In genomic region chr18:57797209-57797651, GRCh38 we compare ENCODE assay signal across 13 cellular contexts. TPM values are rescaled to one million over a fixed set of nuclear protein-coding genes. Genes with fewer than 3 reads are reported as not detected.
DNase-seq lines count a peak whose midpoint lies in the region; ATAC-seq and TF ChIP-seq lines count a peak whose summit lies in the region.
"Had no signal": no experiment of that assay in that cellular context is flagged by ENCODE, and none has a peak within 500 bp of the region (broad histone marks: within the 10 kb centered on the region; RNA-seq: fewer than 3 reads in every experiment).

No MANE protein-coding gene starts in this region.

- no peak overlapping the region for H3K4me3 ChIP-seq in fibroblast of lung (replicated peaks in 1 of 4; ENCODE audit: control extremely low read depth in 1 of 4, insufficient read depth in 1 of 4, low read depth in 3 of 4, low read length in 4 of 4)
- H3K4me3 ChIP-seq in transverse colon = peak overlapping the region in 1 of 4 donors; percentile 12

- H3K36me3 Mint-ChIP-seq in activated CD8-positive, alpha-beta T cell treated with anti-CD3 and anti-CD28 coated beads for 36 hours (ENCODE audit: low read depth) = no peaks in the 10 kb centered on the region
- H3K36me3 Mint-ChIP-seq in activated CD8-positive, alpha-beta T cell treated with anti-CD3 and anti-CD28 coated beads, Interleukin-2, amount 10 ng/mL, durations not matched to agents 7 days and 5 days (ENCODE audit: low read depth) = no peaks in the 10 kb centered on the region

- no peak overlapping the region for H3K27ac Mint-ChIP-seq in activated CD8-positive, alpha-beta T cell treated with anti-CD3 and anti-CD28 coated beads for 36 hours
- no peak overlapping the region for H3K27ac Mint-ChIP-seq in activated CD8-positive, alpha-beta T cell treated with anti-CD3 and anti-CD28 coated beads, Interleukin-2, amount 10 ng/mL, durations not matched to agents 7 days and 5 days
- H3K27ac Mint-ChIP-seq: activated naive CD4-positive, alpha-beta T cell treated with anti-CD3 and anti-CD28 coated beads for 36 hours had no signal

- H3K27me3 ChIP-seq in fibroblast of lung (ENCODE audit: control insufficient read depth, insufficient read depth, low read length) (no peaks in the 10 kb centered on the region), transverse colon (peaks cover 22% of the 10 kb centered on the region)

- H3K79me2 ChIP-seq in fibroblast of lung (ENCODE audit: control insufficient read depth, insufficient read depth, low read length) = peaks cover 100% of the 10 kb centered on the region

- peak; percentile 17 for DNase-seq in activated CD8-positive, alpha-beta T cell treated with anti-CD3 and anti-CD28 coated beads for 36 hours
- no peak for DNase-seq in activated CD8-positive, alpha-beta T cell treated with anti-CD3 and anti-CD28 coated beads, Interleukin-2, amount 10 ng/mL, durations not matched to agents 7 days and 5 days
- DNase-seq in NCI-H2196 treated with DMSO at 0.1 percent for 48 hours (lab: John Stamatoyannopoulos, UW; ENCODE audit: unreplicated experiment) (peak; percentile 82), fibroblast of lung (ENCODE audit: low read depth in 2 of 2) (no peak), transverse colon (peak; percentile 84), UCSD-AML1 (lab: John Stamatoyannopoulos, UW; ENCODE audit: unreplicated experiment) (no peak)
- DNase-seq: activated CD4-positive, alpha-beta T cell treated with anti-CD3 and anti-CD28 coated beads for 1 hour; activated naive CD4-positive, alpha-beta T cell treated with anti-CD3 and anti-CD28 coated beads for 36 hours; foreskin fibroblast; GDM1 had no signal

- intact Hi-C loops in activated CD8-positive, alpha-beta T cell treated with anti-CD3 and anti-CD28 coated beads for 36 hours (cut with micrococcal nuclease) = no loop called here
- intact Hi-C loops in transverse colon (cut with DNase I; ENCODE audit: low total_unique reads) = no loop called here

- no peak for TF ChIP-seq EP300 in transverse colon (IDR thresholded peaks at IDR 0.05; ENCODE audit: low read depth)

- peaks cover 18% of the 10 kb centered on the region for H3K4me1 Mint-ChIP-seq in activated CD8-positive, alpha-beta T cell treated with anti-CD3 and anti-CD28 coated beads for 36 hours (ENCODE audit: low read depth)
- H3K4me1 Mint-ChIP-seq in activated CD8-positive, alpha-beta T cell treated with anti-CD3 and anti-CD28 coated beads, Interleukin-2, amount 10 ng/mL, durations not matched to agents 7 days and 5 days (ENCODE audit: low read depth) = peaks cover 16% of the 10 kb centered on the region

- no peaks in the 10 kb centered on the region for H3K9me3 ChIP-seq in fibroblast of lung (ENCODE audit: control insufficient read depth, insufficient read depth, low read depth, low read length)
- no peaks in the 10 kb centered on the region for H3K9me3 ChIP-seq in transverse colon

- CTCF ChIA-PET in activated CD8-positive, alpha-beta T cell treated with anti-CD3 and anti-CD28 coated beads for 36 hours (lab: Charles Lee) = interaction anchor here (1.3 kb wide), 1 partner anchor 324 kb away, joined by 3 read pairs; no protein-coding TSS in a partner anchor
- CTCF ChIA-PET in activated CD8-positive, alpha-beta T cell treated with anti-CD3 and anti-CD28 coated beads, Interleukin-2, amount 10 ng/mL, durations not matched to agents 7 days and 5 days (lab: Charles Lee) = no interaction called here

- H3K36me3 ChIP-seq in fibroblast of lung (ENCODE audit: control insufficient read depth, insufficient read depth, low read length) = peaks cover 6% of the 10 kb centered on the region
- no peaks in the 10 kb centered on the region for H3K36me3 ChIP-seq in transverse colon

- H3K4me1 ChIP-seq in fibroblast of lung (ENCODE audit: control insufficient read depth, extremely low read depth, insufficient read depth, low read length) (peaks cover 20% of the 10 kb centered on the region), transverse colon (peaks cover 0 to 71% (median 42%) of the 10 kb centered on the region in 4 donors)

- peaks cover 3% of the 10 kb centered on the region for H4K20me1 ChIP-seq in fibroblast of lung (ENCODE audit: control insufficient read depth, extremely low read depth, insufficient read depth, low read length)

- TF ChIP-seq CTCF in activated CD8-positive, alpha-beta T cell treated with anti-CD3 and anti-CD28 coated beads for 36 hours (IDR thresholded peaks at IDR 0.05) = no peak
- TF ChIP-seq CTCF in fibroblast of lung (conservative IDR thresholded peaks at IDR 0.05 in 1 of 2, IDR thresholded peaks at IDR 0.05 in 1 of 2; ENCODE audit: low read depth in 1 of 2, low read length in 2 of 2) (no peak), transverse colon (IDR thresholded peaks at IDR 0.05) (no peak)

- POLR2A ChIA-PET in activated CD8-positive, alpha-beta T cell treated with anti-CD3 and anti-CD28 coated beads for 36 hours (lab: Charles Lee) = no interaction called here
- POLR2A ChIA-PET in activated CD8-positive, alpha-beta T cell treated with anti-CD3 and anti-CD28 coated beads, Interleukin-2, amount 10 ng/mL, durations not matched to agents 7 days and 5 days (lab: Charles Lee) = no interaction called here

- no peak for TF ChIP-seq POLR2A in transverse colon (IDR thresholded peaks at IDR 0.05)

- 49 to 56% methylated on average over 3 of the region's 3 CpGs for WGBS in transverse colon (ENCODE audit: low coverage in 1 of 2), 2 donors

- H3K27me3 Mint-ChIP-seq in activated CD8-positive, alpha-beta T cell treated with anti-CD3 and anti-CD28 coated beads for 36 hours = peaks cover 48% of the 10 kb centered on the region
- peaks cover 49% of the 10 kb centered on the region for H3K27me3 Mint-ChIP-seq in activated CD8-positive, alpha-beta T cell treated with anti-CD3 and anti-CD28 coated beads, Interleukin-2, amount 10 ng/mL, durations not matched to agents 7 days and 5 days (ENCODE audit: low read depth)

- in situ Hi-C loops in transverse colon (cut with MboI; ENCODE audit: low pct_ligation_motif_present in 1 of 4, low pct_unique_long_range_greater_than_20kb in 1 of 4, low sequenced_read_pairs in 3 of 4) = no loop called here

- peak overlapping the region; percentile 29 for H3K4me2 ChIP-seq in fibroblast of lung (ENCODE audit: extremely low read depth, insufficient read depth, low read length)

- no peak overlapping the region for H3K9ac ChIP-seq in fibroblast of lung (ENCODE audit: insufficient read depth, low read length)

- H3K9me3 Mint-ChIP-seq in activated CD8-positive, alpha-beta T cell treated with anti-CD3 and anti-CD28 coated beads for 36 hours = peaks cover 3% of the 10 kb centered on the region
- H3K9me3 Mint-ChIP-seq in activated CD8-positive, alpha-beta T cell treated with anti-CD3 and anti-CD28 coated beads, Interleukin-2, amount 10 ng/mL, durations not matched to agents 7 days and 5 days (ENCODE audit: insufficient read depth) = no peaks in the 10 kb centered on the region

- ATAC-seq in activated CD8-positive, alpha-beta T cell treated with anti-CD3 and anti-CD28 coated beads for 36 hours = peak; percentile 25
- ATAC-seq in activated CD8-positive, alpha-beta T cell treated with anti-CD3 and anti-CD28 coated beads, Interleukin-2, amount 10 ng/mL, durations not matched to agents 7 days and 5 days = no peak
- no peak for ATAC-seq in GM21423 (IDR thresholded peaks at IDR 0.05; ENCODE audit: unreplicated experiment)
- ATAC-seq in GM21390 (IDR thresholded peaks at IDR 0.05; ENCODE audit: unreplicated experiment) = no peak
- ATAC-seq: Right ventricle myocardium inferior had no signal

- no peak overlapping the region for H2AFZ ChIP-seq in fibroblast of lung (ENCODE audit: low read length)

- H3K4me3 Mint-ChIP-seq in activated CD8-positive, alpha-beta T cell treated with anti-CD3 and anti-CD28 coated beads for 36 hours = no peak overlapping the region
- no peak overlapping the region for H3K4me3 Mint-ChIP-seq in activated CD8-positive, alpha-beta T cell treated with anti-CD3 and anti-CD28 coated beads, Interleukin-2, amount 10 ng/mL, durations not matched to agents 7 days and 5 days
- H3K4me3 Mint-ChIP-seq: activated naive CD4-positive, alpha-beta T cell treated with anti-CD3 and anti-CD28 coated beads for 36 hours had no signal

- no peak overlapping the region for H3K27ac ChIP-seq in fibroblast of lung (ENCODE audit: insufficient read depth, low read length)
- H3K27ac ChIP-seq in transverse colon = peak overlapping the region; percentile 85 to 96 (median 92)

RNA-seq across cellular contexts. Expression of gene ATP8B1, which starts 5.9 kb away (rescaled TPM):
- total RNA-seq in activated CD8-positive, alpha-beta T cell treated with anti-CD3 and anti-CD28 coated beads for 36 hours = under 1 TPM; 0.18 to 0.38 TPM
- total RNA-seq in activated CD8-positive, alpha-beta T cell treated with anti-CD3 and anti-CD28 coated beads, Interleukin-2, amount 10 ng/mL, durations not matched to agents 7 days and 5 days = under 1 TPM in 1 of 2 experiments, not detected in 1; 0.16 TPM
- total RNA-seq in fibroblast of lung = 53.4 and 109 TPM in 2 replicates
- polyA plus RNA-seq in fibroblast of lung = 125 and 153 TPM in 2 replicates
- 58.7 and 73.2 TPM in 2 replicates for polyA plus RNA-seq in fibroblast of lung (2012)
- 71.4 and 106 TPM in 2 replicates for polyA minus RNA-seq in fibroblast of lung (ENCODE audit: low replicate concordance)
- 100 to 1,000 TPM; 120 to 321 (median 252) TPM for total RNA-seq in transverse colon
- total RNA-seq: activated naive CD4-positive, alpha-beta T cell treated with anti-CD3 and anti-CD28 coated beads for 36 hours had no signal

Comparison
In these comparisons a context has a peak if more than half of its experiments do, and no peak if none do; other contexts are left out.
1. DNase-seq: peak in activated CD8-positive, alpha-beta T cell treated with anti-CD3 and anti-CD28 coated beads for 36 hours (single experiment), NCI-H2196 treated with DMSO at 0.1 percent for 48 hours (single experiment) and transverse colon (single experiment); none in activated CD8-positive, alpha-beta T cell treated with anti-CD3 and anti-CD28 coated beads, Interleukin-2, amount 10 ng/mL, durations not matched to agents 7 days and 5 days (single experiment), fibroblast of lung (0 of 2) and UCSD-AML1 (single experiment).
2. RNA of gene ATP8B1, which starts 5.9 kb away (total RNA-seq): 120 to 321 TPM in transverse colon and 53.4 to 109 TPM in fibroblast of lung; 0.18 to 0.38 TPM in activated CD8-positive, alpha-beta T cell treated with anti-CD3 and anti-CD28 coated beads for 36 hours and 0.16 TPM in activated CD8-positive, alpha-beta T cell treated with anti-CD3 and anti-CD28 coated beads, Interleukin-2, amount 10 ng/mL, durations not matched to agents 7 days and 5 days; every median in the first group is over 10 times any median in the second.